ENCODE assay signal across 14 cellular contexts in the genomic region with DNA sequence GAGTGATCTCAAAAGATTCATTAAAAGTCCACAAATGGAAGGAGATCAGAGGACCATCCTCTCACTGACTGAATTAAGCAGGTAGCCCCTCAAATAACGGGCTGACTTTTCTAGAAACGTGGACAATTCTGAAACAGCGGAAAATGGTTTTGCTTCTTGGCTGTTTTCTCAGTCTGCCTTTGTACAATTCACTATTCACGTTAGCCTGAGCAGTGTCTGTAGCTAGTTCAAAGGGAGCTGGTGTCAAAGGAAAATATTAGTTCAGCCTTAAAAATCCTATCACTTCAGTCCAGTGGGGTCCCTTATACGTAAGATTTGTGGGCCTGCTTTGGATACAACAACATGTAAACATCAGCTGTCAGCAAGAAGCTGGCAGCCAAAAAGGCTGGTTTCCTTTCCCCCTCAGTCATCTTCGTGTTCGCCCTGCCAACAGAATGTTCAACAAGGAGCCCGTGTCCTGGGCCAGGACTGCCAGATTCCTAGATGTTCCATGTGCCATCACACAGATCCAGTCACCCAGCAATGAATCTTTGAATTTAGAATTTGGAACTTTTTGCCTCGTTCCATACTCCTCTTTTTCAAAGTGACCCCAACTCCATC. TPM values are rescaled to one million over a fixed set of nuclear protein-coding genes. Genes with fewer than 3 reads are reported as not detected.
DNase-seq lines count a peak whose midpoint lies in the region; ATAC-seq and TF ChIP-seq lines count a peak whose summit lies in the region.
"Had no signal": no experiment of that assay in that cellular context is flagged by ENCODE, and none has a peak within 500 bp of the region (broad histone marks: within the 10 kb centered on the region; RNA-seq: fewer than 3 reads in every experiment).

No MANE protein-coding gene starts in this region.

- no peaks in the 10 kb centered on the region for H3K9me3 ChIP-seq in IMR-90 (ENCODE audit: control insufficient read depth, insufficient read depth, low read length)
- no peaks in the 10 kb centered on the region for H3K9me3 ChIP-seq in fibroblast of lung (ENCODE audit: control insufficient read depth, insufficient read depth, low read depth, low read length)
- H3K9me3 ChIP-seq in neural progenitor cell (ENCODE audit: low read depth), result no peaks in the 10 kb centered on the region
- no peaks in the 10 kb centered on the region for H3K9me3 ChIP-seq in thoracic aorta
- no peaks in the 10 kb centered on the region for H3K9me3 ChIP-seq in esophagus muscularis mucosa

- H4K5ac ChIP-seq in IMR-90 (ENCODE audit: low read depth, low read length), result no peak overlapping the region

- WGBS in IMR-90 (ENCODE audit: extremely low coverage in 2 of 2, insufficient read length in 1 of 2), 2 experiments, result 20% methylated on average over 1 of the region's 9 CpGs; no CpG with 5 or more reads in 1 of the 2 experiments
- WGBS in esophagus muscularis mucosa, result 95% methylated on average over 9 of the region's 9 CpGs

- intact Hi-C loops in IMR-90 (cut with micrococcal nuclease) (no loop called here), CD14-positive monocyte (cut with micrococcal nuclease) (no loop called here), esophagus muscularis mucosa (cut with DNase I) (no loop called here)

- H2BK15ac ChIP-seq in IMR-90 (ENCODE audit: low read depth, low read length), result no peak overlapping the region

- H3K9me3 Mint-ChIP-seq in neural progenitor cell (peaks cover 3% of the 10 kb centered on the region), CD14-positive monocyte (peaks cover 0 to 2% (median 2%) of the 10 kb centered on the region in 7 donors)

- H3K36me3 ChIP-seq in IMR-90 (ENCODE audit: control insufficient read depth, insufficient read depth, low read length) (peaks cover 3% of the 10 kb centered on the region; the same call in 1 of the 2 replicates), fibroblast of lung (ENCODE audit: control insufficient read depth, insufficient read depth, low read length) (no peaks in the 10 kb centered on the region), neural progenitor cell (no peaks in the 10 kb centered on the region), thoracic aorta (peaks cover 29% of the 10 kb centered on the region), esophagus muscularis mucosa (peaks cover 0 to 26% (median 8%) of the 10 kb centered on the region in 4 donors)

- H3K4me2 ChIP-seq in IMR-90 (ENCODE audit: low read depth, low read length), result no peak overlapping the region
- H3K4me2 ChIP-seq in fibroblast of lung (ENCODE audit: extremely low read depth, insufficient read depth, low read length), result peak overlapping the region; percentile 46
- H3K4me2 ChIP-seq in neural progenitor cell, result peak overlapping the region; percentile 19

- dilution Hi-C loops in IMR-90 (cut with HindIII; ENCODE audit: low sequenced_read_pairs, unreplicated experiment), result no loop called here

- peaks cover 8% of the 10 kb centered on the region for H3F3A ChIP-seq in neural progenitor cell (ENCODE audit: low read depth)

- no TSS peak for BruUV-seq in IMR-90 (replicated peaks; lab: Mats Ljungman, UMichigan)

- peaks cover 7 to 25% of the 10 kb centered on the region in 2 experiments; a peak in 3 of 4 replicates for H3K79me1 ChIP-seq in IMR-90 (ENCODE audit: low read depth in 1 of 2, low read length in 2 of 2)

- no peak overlapping the region for H2AFZ ChIP-seq in IMR-90 (replicated peaks; ENCODE audit: low read length, poor library complexity)
- H2AFZ ChIP-seq in fibroblast of lung (ENCODE audit: low read length), result no peak overlapping the region
- no peak overlapping the region for H2AFZ ChIP-seq in neural progenitor cell (replicated peaks)

- H3K4me1 ChIP-seq in IMR-90 (ENCODE audit: control insufficient read depth, insufficient read depth, low read length) (peaks cover 20% of the 10 kb centered on the region), fibroblast of lung (ENCODE audit: control insufficient read depth, extremely low read depth, insufficient read depth, low read length) (peaks cover 23% of the 10 kb centered on the region), neural progenitor cell (peaks cover 18% of the 10 kb centered on the region), thoracic aorta (ENCODE audit: control insufficient read depth in 1 of 2, low read depth in 2 of 2) (peaks cover 85 to 99% of the 10 kb centered on the region in 2 donors), esophagus muscularis mucosa (peaks cover 0 to 34% (median 10%) of the 10 kb centered on the region in 4 donors)

- H3K27ac Mint-ChIP-seq in neural progenitor cell, result peak overlapping the region; percentile 12
- no peak overlapping the region for H3K27ac Mint-ChIP-seq in CD14-positive monocyte

- H4K91ac ChIP-seq in IMR-90 (ENCODE audit: insufficient read depth, low read depth, low read length), result no peak overlapping the region

- H2AK9ac ChIP-seq in IMR-90 (replicated peaks; ENCODE audit: low read depth, low read length, poor library complexity), result no peak overlapping the region

- H3K27me3 Mint-ChIP-seq in neural progenitor cell (ENCODE audit: insufficient read depth, low read depth) (peaks cover 2% of the 10 kb centered on the region), CD14-positive monocyte (ENCODE audit: low read depth in 3 of 3) (peaks cover 0 to 10% (median 2%) of the 10 kb centered on the region in 3 donors)

- no peak overlapping the region; the same call in 1 of the 2 replicates for H2BK20ac ChIP-seq in IMR-90 (ENCODE audit: low read depth, low read length)

- CTCF ChIA-PET in IMR-90 (lab: Yijun Ruan, JAX), result interaction anchor here (1.5 kb wide), 1 partner anchor 19 kb away, joined by 4 read pairs; the partner anchor contains the start of gene LMCD1

- no peaks in the 10 kb centered on the region for H3K79me2 ChIP-seq in fibroblast of lung (ENCODE audit: control insufficient read depth, insufficient read depth, low read length)
- H3K79me2 ChIP-seq in neural progenitor cell (ENCODE audit: low read depth), result no peaks in the 10 kb centered on the region

- H4K8ac ChIP-seq in IMR-90 (ENCODE audit: low read depth in 2 of 2, low read length in 2 of 2), result no peak overlapping the region

- H3K18ac ChIP-seq in IMR-90 (ENCODE audit: low read depth, low read length), result no peak overlapping the region; the same call in 1 of the 2 replicates

- no peak for DNase-seq in IMR-90
- no peak for DNase-seq in fibroblast of lung (ENCODE audit: low read depth in 2 of 2)
- no peak for DNase-seq in neural progenitor cell (ENCODE audit: low spot score)
- no peak for DNase-seq in thoracic aorta (ENCODE audit: low spot score)
- no peak for DNase-seq in CD14-positive monocyte (ENCODE audit: low spot score)
- DNase-seq in HT-29 (ENCODE audit: low spot score), result no peak
- no peak for DNase-seq in activated T-cell treated with anti-CD3 and anti-CD28 coated beads for 4 hours
- DNase-seq in esophagus muscularis mucosa (ENCODE audit: extremely low spot score), result no peak
- DNase-seq: GOT3, KBM-7, NCI-H1048, NCI-H146, NCI-H2227 treated with DMSO at 0.1 percent for 48 hours, NCI-H526 had no signal

- no peak overlapping the region for H3K9ac ChIP-seq in IMR-90 (ENCODE audit: low read depth, low read length)
- no peak overlapping the region for H3K9ac ChIP-seq in fibroblast of lung (ENCODE audit: insufficient read depth, low read length)
- H3K9ac ChIP-seq in neural progenitor cell, result no peak overlapping the region

- no peak for TF ChIP-seq CTCF in IMR-90 (conservative IDR thresholded peaks at IDR 0.05; ENCODE audit: low read depth, low read length)
- TF ChIP-seq CTCF in fibroblast of lung (conservative IDR thresholded peaks at IDR 0.05 in 1 of 2, IDR thresholded peaks at IDR 0.05 in 1 of 2; ENCODE audit: low read depth in 1 of 2, low read length in 2 of 2), result no peak
- no peak for TF ChIP-seq CTCF in neural progenitor cell (IDR thresholded peaks at IDR 0.05)
- TF ChIP-seq CTCF in thoracic aorta (IDR thresholded peaks at IDR 0.05), result no peak
- no peak for TF ChIP-seq CTCF in CD14-positive monocyte (IDR thresholded peaks at IDR 0.05)
- TF ChIP-seq CTCF in esophagus muscularis mucosa (IDR thresholded peaks at IDR 0.05), result no peak

- H2BK5ac ChIP-seq in IMR-90 (ENCODE audit: low read depth, low read length, poor library complexity, severe bottlenecking), result no peak overlapping the region

- peaks cover 11% of the 10 kb centered on the region for H3K9me1 ChIP-seq in IMR-90 (ENCODE audit: insufficient read depth, low read length)

- no peak overlapping the region for H3K56ac ChIP-seq in IMR-90 (ENCODE audit: extremely low read depth, insufficient read depth, low read length)

- POLR2A ChIA-PET in IMR-90 (lab: Charles Lee; ENCODE audit: unreplicated experiment), result no interaction called here

- H3K23ac ChIP-seq in IMR-90 (ENCODE audit: low read depth, low read length), result peak overlapping the region; percentile 66; the same call in 1 of the 2 replicates

- H4K20me1 ChIP-seq in IMR-90 (ENCODE audit: insufficient read depth, low read length) (no peaks in the 10 kb centered on the region; the same call in 1 of the 2 replicates), fibroblast of lung (ENCODE audit: control insufficient read depth, extremely low read depth, insufficient read depth, low read length) (no peaks in the 10 kb centered on the region), neural progenitor cell (ENCODE audit: low read depth) (no peaks in the 10 kb centered on the region)

- H2BK120ac ChIP-seq in IMR-90 (ENCODE audit: low read depth, low read length), result no peak overlapping the region

- in situ Hi-C loops in IMR-90 (cut with MboI; ENCODE audit: low sequenced_read_pairs), result no loop called here

- TF ChIP-seq POLR2A in IMR-90 (IDR thresholded peaks at IDR 0.05; ENCODE audit: low read depth, low read length) (no peak), esophagus muscularis mucosa (IDR thresholded peaks at IDR 0.05; ENCODE audit: low read depth) (no peak)

- TF ChIP-seq EP300 in esophagus muscularis mucosa (IDR thresholded peaks at IDR 0.05), result no peak

- H3K36me3 Mint-ChIP-seq in neural progenitor cell (peaks cover 5% of the 10 kb centered on the region), CD14-positive monocyte (no peaks in the 10 kb centered on the region)

- H2AK5ac ChIP-seq in IMR-90 (ENCODE audit: low read depth, low read length), result no peak overlapping the region

- H3K27me3 ChIP-seq in IMR-90 (ENCODE audit: control insufficient read depth, insufficient read depth, low read length) (no peaks in the 10 kb centered on the region), fibroblast of lung (ENCODE audit: control insufficient read depth, insufficient read depth, low read length) (no peaks in the 10 kb centered on the region), neural progenitor cell (no peaks in the 10 kb centered on the region), thoracic aorta (replicated peaks; ENCODE audit: insufficient read depth) (no peaks in the 10 kb centered on the region), esophagus muscularis mucosa (no peaks in the 10 kb centered on the region)

- ATAC-seq in IMR-90 (ENCODE audit: low read depth) (no peak), thoracic aorta (ENCODE audit: insufficient number of reproducible peaks, low FRiP score, low read depth) (no peak)

- H3K4me1 Mint-ChIP-seq in neural progenitor cell (peaks cover 30% of the 10 kb centered on the region), CD14-positive monocyte (peaks cover 7% of the 10 kb centered on the region)

- H3K14ac ChIP-seq in IMR-90 (replicated peaks; ENCODE audit: low read depth, low read length), result no peak overlapping the region

- H3K4me3 ChIP-seq in IMR-90 (ENCODE audit: insufficient read depth, low read depth, low read length), result no peak overlapping the region
- H3K4me3 ChIP-seq in fibroblast of lung (replicated peaks in 1 of 4; ENCODE audit: control extremely low read depth in 1 of 4, insufficient read depth in 1 of 4, low read depth in 3 of 4, low read length in 4 of 4), result no peak overlapping the region
- no peak overlapping the region for H3K4me3 ChIP-seq in neural progenitor cell
- H3K4me3 ChIP-seq in thoracic aorta, result peak overlapping the region; percentile 2
- H3K4me3 ChIP-seq in esophagus muscularis mucosa, result no peak overlapping the region

- H3K4me3 Mint-ChIP-seq in neural progenitor cell, result no peak overlapping the region
- H3K4me3 Mint-ChIP-seq in CD14-positive monocyte, result no peak overlapping the region

- H3K4ac ChIP-seq in IMR-90 (ENCODE audit: low read depth, low read length), result peak overlapping the region; percentile 40; the same call in 1 of the 2 replicates

- H3K27ac ChIP-seq in IMR-90 (ENCODE audit: insufficient read depth, low read length) (no peak overlapping the region), fibroblast of lung (ENCODE audit: insufficient read depth, low read length) (no peak overlapping the region), neural progenitor cell (no peak overlapping the region), thoracic aorta (peak overlapping the region; percentile 70 to 71), esophagus muscularis mucosa (replicated peaks in 1 of 4) (peak overlapping the region in 1 of 4 donors; percentile 6)

- TF ChIP-seq RAD21 in IMR-90 (IDR thresholded peaks at IDR 0.05; ENCODE audit: low read length), result no peak

RNA-seq across cellular contexts. Expression of gene LMCD1, which starts 19.3 kb away (rescaled TPM):
- total RNA-seq in IMR-90 (2012; rRNA removed) (33.6 and 50.0 TPM in 2 replicates), fibroblast of lung (40.1 and 60.1 TPM in 2 replicates), neural progenitor cell (ENCODE audit: low replicate concordance) (0.15 TPM in 1 of 2 replicates, not detected in the other), thoracic aorta (100 to 1,000 TPM; 813 to 852 TPM), esophagus muscularis mucosa (100 to 1,000 TPM in 2 of 4 donors, 10 to 100 TPM in 2; 43.2 to 576 (median 131) TPM)
- polyA plus RNA-seq in IMR-90 (2012; rRNA removed) (43.1 and 53.8 TPM in 2 replicates), fibroblast of lung (29.7 and 137 TPM in 2 replicates), CD14-positive monocyte (under 1 TPM in 1 of 2 donors, not detected in 1; 0.51 TPM)
- 47.4 and 70.5 TPM in 2 replicates for polyA plus RNA-seq in IMR-90 (2012; cell fraction: cytosol; rRNA removed)
- polyA plus RNA-seq in IMR-90 (2012; cell fraction: nucleus; rRNA removed; ENCODE audit: low replicate concordance), result 28.7 and 43.9 TPM in 2 replicates
- polyA plus RNA-seq in fibroblast of lung (2012), result 33.1 and 156 TPM in 2 replicates
- polyA minus RNA-seq in fibroblast of lung (ENCODE audit: low replicate concordance), result 22.1 and 94.8 TPM in 2 replicates
- 4.8 and 7.5 TPM in 2 replicates for total RNA-seq in HT-29 (2014; rRNA removed; shearing (Covaris generic))

Comparison
In these comparisons a context has a peak if more than half of its experiments do, and no peak if none do; other contexts are left out.
1. H3K27ac ChIP-seq: peak in thoracic aorta (2 of 2); none in IMR-90 (single experiment), fibroblast of lung (single experiment) and neural progenitor cell (single experiment).